26 cellular contexts compared by ENCODE assay signal in genomic region chr2:238331916-238332315, GRCh38.
"Had no signal": no experiment of that assay in that cellular context is flagged by ENCODE, and none has a peak within 500 bp of the region (broad histone marks: within the 10 kb centered on the region; RNA-seq: fewer than 3 reads in every experiment).

No MANE protein-coding gene starts in this region.

- H3K4me1 Mint-ChIP-seq: activated naive CD4-positive, alpha-beta T cell treated with anti-CD3 and anti-CD28 coated beads, Interleukin-2, amount 10 ng/mL, durations not matched to agents 7 days and 5 days; endodermal cell had no signal

- H3K36me3 Mint-ChIP-seq: activated naive CD4-positive, alpha-beta T cell treated with anti-CD3 and anti-CD28 coated beads, Interleukin-2, amount 10 ng/mL, durations not matched to agents 7 days and 5 days had no signal

- DNase-seq: activated CD4-positive, alpha-beta T cell treated with anti-CD3 and anti-CD28 coated beads for 1 hour; activated CD4-positive, alpha-beta T cell treated with anti-CD3 and anti-CD28 coated beads for 4 hours; activated CD4-positive, alpha-beta T cell treated with anti-CD3 and anti-CD28 coated beads, Interleukin-2, amount 50 U/mL, for 1 hour; activated CD4-positive, alpha-beta T cell treated with anti-CD3 and anti-CD28 coated beads, Interleukin-2, amount 50 U/mL, for 48 hours; activated CD8-positive, alpha-beta memory T cell treated with anti-CD3 and anti-CD28 coated beads for 24 hours; activated CD8-positive, alpha-beta T cell treated with anti-CD3 and anti-CD28 coated beads for 36 hours; activated gamma-delta T cell; activated naive CD4-positive, alpha-beta T cell; activated naive CD4-positive, alpha-beta T cell treated with anti-CD3 and anti-CD28 coated beads, Interleukin-2, amount 10 ng/mL, durations not matched to agents 7 days and 5 days; activated naive CD8-positive, alpha-beta T cell treated with anti-CD3 and anti-CD28 coated beads, Interleukin-2, amount 10 ng/mL, durations not matched to agents 7 days and 5 days; activated T-cell treated with anti-CD3 and anti-CD28 coated beads for 4 hours; activated T-cell treated with anti-CD3 and anti-CD28 coated beads, Interleukin-2, amount 50 U/mL, for 24 hours; activated T-cell treated with anti-CD3 and anti-CD28 coated beads, Interleukin-2, amount 50 U/mL, for 72 hours; central memory CD4-positive, alpha-beta T cell; dorsolateral prefrontal cortex; effector memory CD4-positive, alpha-beta T cell; endodermal cell; foreskin fibroblast; hippocampal formation; T-helper 2 cell had no signal

- H3K9me3 ChIP-seq: ascending aorta, breast epithelium had no signal

- H3K27me3 Mint-ChIP-seq: activated CD8-positive, alpha-beta T cell treated with anti-CD3 and anti-CD28 coated beads for 36 hours; activated naive CD4-positive, alpha-beta T cell treated with anti-CD3 and anti-CD28 coated beads, Interleukin-2, amount 10 ng/mL, durations not matched to agents 7 days and 5 days; activated naive CD8-positive, alpha-beta T cell treated with anti-CD3 and anti-CD28 coated beads, Interleukin-2, amount 10 ng/mL, durations not matched to agents 7 days and 5 days; activated T-cell treated with anti-CD3 and anti-CD28 coated beads, Interleukin-2, amount 50 U/mL, for 24 hours; brain; dendritic cell treated with granulocyte-macrophage colony-stimulating factor and Interleukin-4, amounts not matched to agents 40 ng/mL and 50 ng/mL, for 4 days had no signal

- H3K4me3 Mint-ChIP-seq: activated CD8-positive, alpha-beta T cell treated with anti-CD3 and anti-CD28 coated beads for 36 hours; activated naive CD4-positive, alpha-beta T cell treated with anti-CD3 and anti-CD28 coated beads, Interleukin-2, amount 10 ng/mL, durations not matched to agents 7 days and 5 days; activated naive CD8-positive, alpha-beta T cell treated with anti-CD3 and anti-CD28 coated beads, Interleukin-2, amount 10 ng/mL, durations not matched to agents 7 days and 5 days; activated T-cell treated with anti-CD3 and anti-CD28 coated beads, Interleukin-2, amount 50 U/mL, for 24 hours; activated T-cell treated with anti-CD3 and anti-CD28 coated beads, Interleukin-2, amount 50 U/mL, for 72 hours; brain; dendritic cell treated with granulocyte-macrophage colony-stimulating factor and Interleukin-4, amounts not matched to agents 40 ng/mL and 50 ng/mL, for 4 days; endodermal cell had no signal

- ATAC-seq: activated CD8-positive, alpha-beta T cell treated with anti-CD3 and anti-CD28 coated beads for 36 hours; activated naive CD4-positive, alpha-beta T cell treated with anti-CD3 and anti-CD28 coated beads, Interleukin-2, amount 50 U/mL, for 72 hours; activated T-cell treated with anti-CD3 and anti-CD28 coated beads, Interleukin-2, amount 50 U/mL, for 72 hours; esophagus mucosa had no signal

- H3K27ac Mint-ChIP-seq: activated CD8-positive, alpha-beta T cell treated with anti-CD3 and anti-CD28 coated beads for 36 hours; activated naive CD4-positive, alpha-beta T cell treated with anti-CD3 and anti-CD28 coated beads, Interleukin-2, amount 10 ng/mL, durations not matched to agents 7 days and 5 days; activated naive CD8-positive, alpha-beta T cell treated with anti-CD3 and anti-CD28 coated beads, Interleukin-2, amount 10 ng/mL, durations not matched to agents 7 days and 5 days; activated T-cell treated with anti-CD3 and anti-CD28 coated beads, Interleukin-2, amount 50 U/mL, for 24 hours; activated T-cell treated with anti-CD3 and anti-CD28 coated beads, Interleukin-2, amount 50 U/mL, for 72 hours; brain; dendritic cell treated with granulocyte-macrophage colony-stimulating factor and Interleukin-4, amounts not matched to agents 40 ng/mL and 50 ng/mL, for 4 days; endodermal cell had no signal
